ENCODE assay signal across 9 cellular contexts in genomic region chr13:97567510-97568243, GRCh38.
A peak's percentile ranks its signal among the peaks of the same experiment; 100 is the strongest.
DNase-seq lines count a peak whose midpoint lies in the region; ATAC-seq and TF ChIP-seq lines count a peak whose summit lies in the region.
"Had no signal": no experiment of that assay in that cellular context is flagged by ENCODE, and none has a peak within 500 bp of the region (broad histone marks: within the 10 kb centered on the region; RNA-seq: fewer than 3 reads in every experiment).

No MANE protein-coding gene starts in this region.

- 41 to 80% methylated on average over 2 to 3 of the region's 3 CpGs for WGBS in testis, 2 donors

- no peak for TF ChIP-seq POLR2A in NB4 (IDR thresholded peaks at IDR 0.05; ENCODE audit: extremely low read depth, insufficient read length)
- TF ChIP-seq POLR2A in testis (IDR thresholded peaks at IDR 0.05), result no peak
- TF ChIP-seq POLR2A in erythroblast (IDR thresholded peaks at IDR 0.05; ENCODE audit: low read length), result no peak

- H3K4me3 ChIP-seq in NB4 (ENCODE audit: low read depth, low read length), result no peak overlapping the region
- no peak overlapping the region for H3K4me3 ChIP-seq in testis
- H3K4me3 ChIP-seq: SJCRH30 had no signal

- peaks cover 4% of the 10 kb centered on the region for H3K4me1 ChIP-seq in testis
- H3K4me1 ChIP-seq: SJCRH30 had no signal

- no peak overlapping the region for H3K27ac ChIP-seq in testis
- H3K27ac ChIP-seq: SJCRH30 had no signal

- no peak for TF ChIP-seq CTCF in NB4 (IDR thresholded peaks at IDR 0.05; ENCODE audit: low read depth, low read length)
- TF ChIP-seq CTCF in testis (IDR thresholded peaks at IDR 0.05), result no peak

- no peaks in the 10 kb centered on the region for H3K36me3 ChIP-seq in testis (ENCODE audit: low read depth, missing control alignments)
- H3K36me3 ChIP-seq: SJCRH30 had no signal

- intact Hi-C loops in testis (cut with DNase I; ENCODE audit: low total_unique reads), result no loop called here

- H3K27me3 ChIP-seq in testis, result no peaks in the 10 kb centered on the region
- H3K27me3 ChIP-seq: SJCRH30 had no signal

- DNase-seq in NB4 (ENCODE audit: low read depth) (peak; percentile 24), left kidney (ENCODE audit: low read depth, low spot score) (peak; percentile 17), testis (no peak), NCI-H446 (lab: John Stamatoyannopoulos, UW) (no peak), erythroblast (lab: John Stamatoyannopoulos, UW) (no peak), DMS 273 (lab: John Stamatoyannopoulos, UW; ENCODE audit: unreplicated experiment) (no peak)

- no peaks in the 10 kb centered on the region for H3K9me3 ChIP-seq in testis
- H3K9me3 ChIP-seq: SJCRH30 had no signal

- ATAC-seq in GM18907 (IDR thresholded peaks at IDR 0.05; ENCODE audit: unreplicated experiment) (peak; percentile 99), HG02678 (IDR thresholded peaks at IDR 0.05; ENCODE audit: unreplicated experiment) (peak; percentile 97)

Comparison
In these comparisons a context has a peak if more than half of its experiments do, and no peak if none do; other contexts are left out.
1. DNase-seq: peak in NB4 (single experiment) and left kidney (single experiment); none in testis (single experiment), NCI-H446 (0 of 2), erythroblast (0 of 2) and DMS 273 (single experiment).